In genomic region chr13:112625698-112626097, GRCh38 we compare ENCODE assay signal across 12 cellular contexts. TPM values are rescaled to one million over a fixed set of nuclear protein-coding genes. Genes with fewer than 3 reads are reported as not detected.
DNase-seq lines count a peak whose midpoint lies in the region; ATAC-seq, FAIRE-seq and TF ChIP-seq lines count a peak whose summit lies in the region.
"Had no signal": no experiment of that assay in that cellular context is flagged by ENCODE, and none has a peak within 500 bp of the region (broad histone marks: within the 10 kb centered on the region; RNA-seq: fewer than 3 reads in every experiment).

No MANE protein-coding gene starts in this region.

- no peaks in the 10 kb centered on the region for H3F3A ChIP-seq in smooth muscle cell (ENCODE audit: low read depth)

- no peaks in the 10 kb centered on the region for H4K20me1 ChIP-seq in BLaER1 treated with 17β-estradiol and CSF1 and Interleukin-3, amounts not matched to agents 10 nM and 100 nM
- no peaks in the 10 kb centered on the region for H4K20me1 ChIP-seq in smooth muscle cell (ENCODE audit: low read depth)

- H3K27ac ChIP-seq in BLaER1 treated with 17β-estradiol and CSF1 and Interleukin-3, amounts not matched to agents 10 nM and 100 nM = no peak overlapping the region
- H3K27ac ChIP-seq in kidney (ENCODE audit: low read depth in 2 of 2, low read length in 2 of 2) (no peak overlapping the region), smooth muscle cell (ENCODE audit: low read depth) (no peak overlapping the region)
- H3K27ac ChIP-seq: GM23248, KMS-11 had no signal

- no peaks in the 10 kb centered on the region for H3K79me2 ChIP-seq in smooth muscle cell (ENCODE audit: low read depth)

- peak overlapping the region in 10 of 11 experiments; percentile 6 to 86 (median 68); a peak in 19 of 22 replicates for H3K4me2 ChIP-seq in BLaER1 treated with 17β-estradiol and CSF1 and Interleukin-3, amounts not matched to agents 10 nM and 100 nM
- H3K4me2 ChIP-seq in smooth muscle cell = no peak overlapping the region
- H3K4me2 ChIP-seq: KMS-11 had no signal

- intact Hi-C loops in kidney (cut with DNase I) = no loop called here
- intact Hi-C loops in sciatic nerve (cut with DNase I) = no loop called here

- no peak overlapping the region for H2AFZ ChIP-seq in smooth muscle cell (ENCODE audit: low read depth)
- H2AFZ ChIP-seq: GM23248 had no signal

- H3K27me3 ChIP-seq in BLaER1 treated with 17β-estradiol and CSF1 and Interleukin-3, amounts not matched to agents 10 nM and 100 nM = no peaks in the 10 kb centered on the region
- peaks cover 7% of the 10 kb centered on the region for H3K27me3 ChIP-seq in smooth muscle cell (ENCODE audit: low read depth)

- in situ Hi-C loops in GM13977 (cut with MboI; ENCODE audit: low pct_unique_long_range_greater_than_20kb, low sequenced_read_pairs, unreplicated experiment) = no loop called here

- H3K36me3 ChIP-seq in BLaER1 treated with 17β-estradiol and CSF1 and Interleukin-3, amounts not matched to agents 10 nM and 100 nM = no peaks in the 10 kb centered on the region
- H3K36me3 ChIP-seq in kidney (ENCODE audit: control insufficient read depth in 1 of 2, insufficient read depth in 2 of 2, low read length in 2 of 2) = no peaks in the 10 kb centered on the region
- H3K36me3 ChIP-seq in smooth muscle cell (ENCODE audit: low read depth) = no peaks in the 10 kb centered on the region

- no peak for TF ChIP-seq CTCF in kidney (IDR thresholded peaks at IDR 0.05; ENCODE audit: borderline replicate concordance, extremely low read depth, insufficient read depth)
- no peak for TF ChIP-seq CTCF in smooth muscle cell (IDR thresholded peaks at IDR 0.05; ENCODE audit: borderline replicate concordance, insufficient read depth, poor library complexity, severe bottlenecking)
- TF ChIP-seq CTCF in GM13977 (IDR thresholded peaks at IDR 0.05; ENCODE audit: extremely low read depth, insufficient read depth, missing control alignments) = no peak

- no peak for ATAC-seq in sciatic nerve
- ATAC-seq: HCT116 had no signal

- peaks cover 0 to 49% (median 32%) of the 10 kb centered on the region in 10 experiments; a peak in 16 of 20 replicates for H3K4me1 ChIP-seq in BLaER1 treated with 17β-estradiol and CSF1 and Interleukin-3, amounts not matched to agents 10 nM and 100 nM
- H3K4me1 ChIP-seq in kidney (ENCODE audit: control insufficient read depth in 1 of 2, insufficient read depth in 1 of 2, low read depth in 1 of 2, low read length in 2 of 2) (no peaks in the 10 kb centered on the region), smooth muscle cell (ENCODE audit: low read depth) (no peaks in the 10 kb centered on the region)

- peak overlapping the region in 3 of 11 experiments; percentile 8 to 34 (median 14); a peak in 2 of 22 replicates for H3K9ac ChIP-seq in BLaER1 treated with 17β-estradiol and CSF1 and Interleukin-3, amounts not matched to agents 10 nM and 100 nM
- H3K9ac ChIP-seq in kidney (ENCODE audit: low read length in 2 of 2) = no peak overlapping the region
- no peak overlapping the region for H3K9ac ChIP-seq in smooth muscle cell (ENCODE audit: low read depth)
- H3K9ac ChIP-seq: GM23248, KMS-11 had no signal

- DNase-seq in kidney (peak; percentile 10), sciatic nerve (ENCODE audit: low spot score) (peak; percentile 2), DMS153 (lab: John Stamatoyannopoulos, UW) (no peak), smooth muscle cell (lab: John Stamatoyannopoulos, UW; ENCODE audit: unreplicated experiment) (no peak), cerebellum (ENCODE audit: low spot score) (no peak), GM13977 (ENCODE audit: low spot score) (no peak)
- DNase-seq: CD4-positive, CD25-positive, alpha-beta regulatory T cell; GM23248 had no signal

- FAIRE-seq in kidney (lab: Jason Lieb, UNC) = no peak
- FAIRE-seq: H54 had no signal

- no peak overlapping the region for H3K4me3 ChIP-seq in BLaER1 treated with 17β-estradiol and CSF1 and Interleukin-3, amounts not matched to agents 10 nM and 100 nM
- H3K4me3 ChIP-seq in kidney (ENCODE audit: low read length in 2 of 2) (no peak overlapping the region), smooth muscle cell (no peak overlapping the region)
- H3K4me3 ChIP-seq: GM23248 had no signal

- WGBS in smooth muscle cell (ENCODE audit: low lambda C conversion rate) = 84% methylated on average over 8 of the region's 8 CpGs

- no peaks in the 10 kb centered on the region for H3K9me3 ChIP-seq in BLaER1 treated with 17β-estradiol and CSF1 and Interleukin-3, amounts not matched to agents 10 nM and 100 nM (replicated peaks in 1 of 11)
- H3K9me3 ChIP-seq in kidney (ENCODE audit: control insufficient read depth in 1 of 2, low read length in 2 of 2) = no peaks in the 10 kb centered on the region
- no peaks in the 10 kb centered on the region for H3K9me3 ChIP-seq in smooth muscle cell (replicated peaks; ENCODE audit: low read depth)

RNA-seq across cellular contexts. Expression of gene TUBGCP3, which starts 37.7 kb away (rescaled TPM):
- total RNA-seq in kidney (33.2 TPM), sciatic nerve (48.9 TPM), smooth muscle cell (11.6 and 12.4 TPM in 2 replicates), cerebellum (45.8 TPM)
- polyA plus RNA-seq in kidney (ENCODE audit: insufficient read depth, low read depth, low replicate concordance) (9.1 TPM), smooth muscle cell (9.4 and 9.6 TPM in 2 replicates)

Comparison
In these comparisons a context has a peak if more than half of its experiments do, and no peak if none do; other contexts are left out.
1. DNase-seq: peak in kidney (single experiment) and sciatic nerve (single experiment); none in DMS153 (single experiment), smooth muscle cell (single experiment), cerebellum (single experiment) and GM13977 (single experiment).